In the genomic region with DNA sequence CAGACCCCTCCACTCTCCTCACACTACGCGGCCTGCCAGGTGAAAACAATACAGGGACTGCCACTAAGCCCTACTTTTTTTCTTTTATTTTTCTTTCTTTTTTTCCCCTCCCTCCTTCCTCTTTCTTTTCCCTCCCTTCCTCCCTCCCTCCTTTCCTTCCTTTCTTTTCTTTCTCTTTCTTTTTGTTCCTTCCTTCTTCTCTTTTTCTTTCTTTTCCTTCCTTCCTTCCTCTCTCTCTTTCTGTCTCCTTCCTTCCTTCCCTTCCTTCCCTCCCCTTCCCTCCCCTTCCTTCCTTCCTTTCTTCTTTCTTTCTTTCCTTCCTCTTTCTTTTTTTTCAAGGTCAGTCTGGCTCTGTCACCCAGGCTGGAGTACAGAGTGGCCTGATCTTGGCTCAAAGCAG, we compare ENCODE assay signal across 36 cellular contexts.
"Had no signal": no experiment of that assay in that cellular context is flagged by ENCODE, and none has a peak within 500 bp of the region (broad histone marks: within the 10 kb centered on the region; RNA-seq: fewer than 3 reads in every experiment).

No MANE protein-coding gene starts in this region.

- ATAC-seq: activated naive CD8-positive, alpha-beta T cell treated with anti-CD3 and anti-CD28 coated beads, Interleukin-2, amount 50 U/mL, for 24 hours; PC-3 had no signal

- H3K9ac ChIP-seq: SK-N-SH had no signal

- H3K4me1 ChIP-seq: Peyer's patch, SJSA1 had no signal

- H3K9me3 ChIP-seq: MG63, Peyer's patch, SJSA1, SK-N-SH had no signal

- H3K27ac Mint-ChIP-seq: activated B cell treated with CpG ODN at 0.5 μM for 24 hours; activated CD4-positive, alpha-beta memory T cell treated with anti-CD3 and anti-CD28 coated beads for 36 hours; activated naive CD4-positive, alpha-beta T cell treated with anti-CD3 and anti-CD28 coated beads, Interleukin-2, amount 10 ng/mL, durations not matched to agents 7 days and 5 days; activated naive CD8-positive, alpha-beta T cell; activated naive CD8-positive, alpha-beta T cell treated with anti-CD3 and anti-CD28 coated beads, Interleukin-2, amount 50 U/mL, for 24 hours; T-helper 1 cell treated with Interleukin-12 subunit alpha and Interleukin-12 subunit beta and Interleukin-4 antibody, amounts not matched to agents 30 μg/mL and 1 μg/mL, for 36 hours had no signal

- H3K4me3 ChIP-seq: cardiac muscle cell, MG63, Peyer's patch, SJSA1 had no signal

- H3K9me3 Mint-ChIP-seq: activated B cell treated with CpG ODN at 0.5 μM for 24 hours; activated CD4-positive, alpha-beta memory T cell treated with anti-CD3 and anti-CD28 coated beads for 36 hours; activated naive CD4-positive, alpha-beta T cell treated with anti-CD3 and anti-CD28 coated beads, Interleukin-2, amount 10 ng/mL, durations not matched to agents 7 days and 5 days; activated naive CD8-positive, alpha-beta T cell treated with anti-CD3 and anti-CD28 coated beads, Interleukin-2, amount 50 U/mL, for 24 hours; central memory CD8-positive, alpha-beta T cell; T-helper 1 cell treated with Interleukin-12 subunit alpha and Interleukin-12 subunit beta and Interleukin-4 antibody, amounts not matched to agents 30 μg/mL and 1 μg/mL, for 36 hours had no signal

- H3K27me3 ChIP-seq: cardiac muscle cell, MG63, Peyer's patch, SJSA1 had no signal

- H3K36me3 Mint-ChIP-seq: activated CD4-positive, alpha-beta memory T cell treated with anti-CD3 and anti-CD28 coated beads for 36 hours; activated naive CD4-positive, alpha-beta T cell treated with anti-CD3 and anti-CD28 coated beads, Interleukin-2, amount 10 ng/mL, durations not matched to agents 7 days and 5 days; activated naive CD8-positive, alpha-beta T cell had no signal

- H3K36me3 ChIP-seq: cardiac muscle cell, MG63, Peyer's patch, SJSA1 had no signal

- H3K4me3 Mint-ChIP-seq: activated B cell treated with CpG ODN at 0.5 μM for 24 hours; activated CD4-positive, alpha-beta memory T cell treated with anti-CD3 and anti-CD28 coated beads for 36 hours; activated naive CD4-positive, alpha-beta T cell treated with anti-CD3 and anti-CD28 coated beads, Interleukin-2, amount 10 ng/mL, durations not matched to agents 7 days and 5 days; activated naive CD8-positive, alpha-beta T cell; activated naive CD8-positive, alpha-beta T cell treated with anti-CD3 and anti-CD28 coated beads, Interleukin-2, amount 50 U/mL, for 24 hours; central memory CD8-positive, alpha-beta T cell; T-helper 1 cell treated with Interleukin-12 subunit alpha and Interleukin-12 subunit beta and Interleukin-4 antibody, amounts not matched to agents 30 μg/mL and 1 μg/mL, for 36 hours had no signal

- DNase-seq: activated B cell treated with CpG ODN at 0.5 μM for 24 hours; activated CD4-positive, alpha-beta memory T cell treated with anti-CD3 and anti-CD28 coated beads for 36 hours; activated CD4-positive, alpha-beta T cell treated with anti-CD3 and anti-CD28 coated beads for 4 hours; activated CD4-positive, alpha-beta T cell treated with anti-CD3 and anti-CD28 coated beads, Interleukin-2, amount 50 U/mL, for 1 hour; activated CD4-positive, CD25-positive, alpha-beta regulatory T cell treated with anti-CD3 and anti-CD28 coated beads, Interleukin-2, amount 50 U/mL, for 72 hours; activated CD8-positive, alpha-beta memory T cell treated with anti-CD3 and anti-CD28 coated beads, Interleukin-2, amount 50 U/mL, for 4 hours; activated effector memory CD4-positive, alpha-beta T cell treated with Interleukin-2 at 50 U/mL for 16 hours; activated naive CD4-positive, alpha-beta T cell treated with anti-CD3 and anti-CD28 coated beads, Interleukin-2, amount 10 ng/mL, durations not matched to agents 7 days and 5 days; activated naive CD8-positive, alpha-beta T cell treated with anti-CD3 and anti-CD28 coated beads, Interleukin-2, amount 50 U/mL, for 24 hours; activated T-cell treated with anti-CD3 and anti-CD28 coated beads for 4 hours; activated T-cell treated with anti-CD3 and anti-CD28 coated beads, Interleukin-2, amount 50 U/mL, for 48 hours; amniotic stem cell; aorta; Karpas-422; KBM-7; MG63; NCI-H1048; NCI-H1105 treated with DMSO at 0.1 percent for 48 hours; NCI-H1436; NCI-H1694; NCI-H2029; NCI-H345; NCI-H524 treated with DMSO at 0.1 percent for 48 hours; NCI-H748 treated with DMSO at 0.1 percent for 48 hours; NK-92 treated with Interleukin-12 subunit alpha and Interleukin-12 subunit beta, amount 100 ng/mL, for 24 hours; PC-3; Peyer's patch; RPMI8226; SHP77 treated with DMSO at 0.1 percent for 48 hours; T-helper 9 cell had no signal

- H3K4me1 Mint-ChIP-seq: activated B cell treated with CpG ODN at 0.5 μM for 24 hours; activated naive CD4-positive, alpha-beta T cell treated with anti-CD3 and anti-CD28 coated beads, Interleukin-2, amount 10 ng/mL, durations not matched to agents 7 days and 5 days; activated naive CD8-positive, alpha-beta T cell treated with anti-CD3 and anti-CD28 coated beads, Interleukin-2, amount 50 U/mL, for 24 hours; central memory CD8-positive, alpha-beta T cell had no signal

- H3K27ac ChIP-seq: cardiac muscle cell, Peyer's patch, SJSA1 had no signal

- H3K4me2 ChIP-seq: SK-N-SH had no signal
